In genomic region chr19:55146078-55146647, GRCh38 we compare ENCODE assay signal across 1 cellular context.
TF ChIP-seq lines count a peak whose summit lies in the region.

No MANE protein-coding gene starts in this region.

TF ChIP-seq in HEK293, 187 proteins besides CTCF, POLR2A, EP300 and RAD21 (continued from another document):
- peak; percentile 90 for TF ChIP-seq ZBTB10 (tag by site-specific recombination; IDR thresholded peaks at IDR 0.05)
- TF ChIP-seq REPIN1 (tag by site-specific recombination; IDR thresholded peaks at IDR 0.05; ENCODE audit: low read depth), result no peak
- no peak for TF ChIP-seq SALL2 (tag by site-specific recombination; IDR thresholded peaks at IDR 0.05; ENCODE audit: borderline replicate concordance)
- TF ChIP-seq ZNF398 (tag by site-specific recombination; IDR thresholded peaks at IDR 0.05), result peak; percentile 60
- no peak for TF ChIP-seq ZBTB1 (tag by site-specific recombination; IDR thresholded peaks at IDR 0.05)
- TF ChIP-seq ZNF610 (tag by site-specific recombination; IDR thresholded peaks at IDR 0.05; ENCODE audit: borderline replicate concordance), result no peak
- 0 out of 2 replicates have a peak, but pooled peaks have one; percentile 18 for TF ChIP-seq KLF10 (tag by site-specific recombination; IDR thresholded peaks at IDR 0.05)
- TF ChIP-seq ZNF837 (tag by site-specific recombination; IDR thresholded peaks at IDR 0.05), result no peak
- no peak for TF ChIP-seq ZNF184 (tag by site-specific recombination; IDR thresholded peaks at IDR 0.05)
- TF ChIP-seq RBAK (tag by site-specific recombination; IDR thresholded peaks at IDR 0.05), result no peak
- no peak for TF ChIP-seq ZNF16 (tag by site-specific recombination; IDR thresholded peaks at IDR 0.05; ENCODE audit: low read depth)
- TF ChIP-seq ZNF561 (tag by site-specific recombination; IDR thresholded peaks at IDR 0.05; ENCODE audit: borderline replicate concordance), result 0 out of 2 replicates have a peak, but pooled peaks have one; percentile 15
- peak; percentile 54; the same call in 1 of the 2 replicates for TF ChIP-seq KLF7 (tag by site-specific recombination; IDR thresholded peaks at IDR 0.05; ENCODE audit: borderline replicate concordance)
- no peak for TF ChIP-seq ZNF555 (tag by site-specific recombination; conservative IDR thresholded peaks at IDR 0.05)
- no peak for TF ChIP-seq OVOL3 (tag by site-specific recombination; IDR thresholded peaks at IDR 0.05)
- TF ChIP-seq ZNF660 (tag by site-specific recombination; IDR thresholded peaks at IDR 0.05), result 0 out of 2 replicates have a peak, but pooled peaks have one; percentile 49
- peak; percentile 60; the same call in 1 of the 2 replicates for TF ChIP-seq BCL11B (tag by site-specific recombination; IDR thresholded peaks at IDR 0.05; ENCODE audit: low read depth)
- TF ChIP-seq ZNF768 (tag by site-specific recombination; IDR thresholded peaks at IDR 0.05), result no peak
- 0 out of 2 replicates have a peak, but pooled peaks have one; percentile 18 for TF ChIP-seq ZBTB21 (tag by site-specific recombination; IDR thresholded peaks at IDR 0.05)
- 0 out of 2 replicates have a peak, but pooled peaks have one; percentile 28 for TF ChIP-seq ZBTB6 (tag by site-specific recombination; IDR thresholded peaks at IDR 0.05)
- TF ChIP-seq EGR2 (tag by site-specific recombination; IDR thresholded peaks at IDR 0.05; ENCODE audit: low read depth), result peak; percentile 11; the same call in 1 of the 2 replicates
- peak; percentile 79 for TF ChIP-seq KLF8 (tag by site-specific recombination; IDR thresholded peaks at IDR 0.05)
- peak; percentile 8; the same call in 1 of the 2 replicates for TF ChIP-seq KLF9 (tag by site-specific recombination; IDR thresholded peaks at IDR 0.05; ENCODE audit: low read depth)
- TF ChIP-seq ZNF670 (tag by site-specific recombination; IDR thresholded peaks at IDR 0.05; ENCODE audit: low read depth), result no peak
- no peak for TF ChIP-seq ZBTB20 (tag by site-specific recombination; IDR thresholded peaks at IDR 0.05)
- TF ChIP-seq ZNF626 (tag by site-specific recombination; IDR thresholded peaks at IDR 0.05), result no peak
- TF ChIP-seq ZBTB7A (tag by site-specific recombination; IDR thresholded peaks at IDR 0.05; ENCODE audit: low read depth), result peak; percentile 83; the same call in 1 of the 2 replicates
- TF ChIP-seq ZNF211 (tag by site-specific recombination; IDR thresholded peaks at IDR 0.05; ENCODE audit: low read depth), result no peak
- TF ChIP-seq ZNF514 (tag by site-specific recombination; IDR thresholded peaks at IDR 0.05), result no peak
- TF ChIP-seq ZNF623 (tag by site-specific recombination; IDR thresholded peaks at IDR 0.05), result no peak
- peak; percentile 46 for TF ChIP-seq KLF17 (tag by site-specific recombination; IDR thresholded peaks at IDR 0.05)
- TF ChIP-seq ZNF335 (tag by site-specific recombination; conservative IDR thresholded peaks at IDR 0.05), result peak; percentile 37
- TF ChIP-seq GLIS2 (tag by site-specific recombination; IDR thresholded peaks at IDR 0.05), result peak; percentile 7; the same call in 1 of the 2 replicates
- no peak for TF ChIP-seq ZNF324 (tag by site-specific recombination; IDR thresholded peaks at IDR 0.05)
- TF ChIP-seq ZXDB (tag by site-specific recombination; IDR thresholded peaks at IDR 0.05), result peak; percentile 20; the same call in 1 of the 2 replicates
- peak; percentile 6; the same call in 1 of the 2 replicates for TF ChIP-seq GLIS1 (tag by site-specific recombination; IDR thresholded peaks at IDR 0.05)
